Comparison of ENCODE assay signal across 8 cellular contexts in genomic region chr2:241703128-241703604, GRCh38.
DNase-seq lines count a peak whose midpoint lies in the region; ATAC-seq and TF ChIP-seq lines count a peak whose summit lies in the region.

No MANE protein-coding gene starts in this region.

- H3K4me1 Mint-ChIP-seq in nephron: peaks cover 6% of the 10 kb centered on the region

- H3K36me3 Mint-ChIP-seq in nephron (ENCODE audit: low read depth): peaks cover 44% of the 10 kb centered on the region

- peak overlapping the region; percentile 86 to 94 (median 91) for H3K4me3 Mint-ChIP-seq in nephron

- no peaks in the 10 kb centered on the region for H3K27me3 ChIP-seq in effector memory CD4-positive, alpha-beta T cell (replicated peaks; ENCODE audit: control insufficient read depth, insufficient read depth, low read length, poor library complexity, severe bottlenecking)

- H3K27me3 Mint-ChIP-seq in nephron (ENCODE audit: low read depth): no peaks in the 10 kb centered on the region

- ATAC-seq in HG03520 (IDR thresholded peaks at IDR 0.05; ENCODE audit: unreplicated experiment) (no peak), GM21423 (IDR thresholded peaks at IDR 0.05; ENCODE audit: unreplicated experiment) (no peak), GM19467 (IDR thresholded peaks at IDR 0.05; ENCODE audit: unreplicated experiment) (no peak)

- DNase-seq in NCI-H345 treated with DMSO at 0.1 percent for 48 hours (lab: John Stamatoyannopoulos, UW; ENCODE audit: unreplicated experiment) (peak; percentile 9), germinal center (ENCODE audit: low spot score) (no peak)
- DNase-seq in effector memory CD4-positive, alpha-beta T cell: no peak

- peak overlapping the region; percentile 77 for H3K27ac ChIP-seq in effector memory CD4-positive, alpha-beta T cell (ENCODE audit: insufficient read depth, low read length, poor library complexity, severe bottlenecking)

- H3K4me3 ChIP-seq in GM08714 (ENCODE audit: low read length): peak overlapping the region; percentile 55; the same call in 1 of the 2 replicates
- peak overlapping the region; percentile 72 for H3K4me3 ChIP-seq in effector memory CD4-positive, alpha-beta T cell (ENCODE audit: insufficient read depth, low read depth, low read length, poor library complexity, severe bottlenecking)

- TF ChIP-seq CTCF in nephron (IDR thresholded peaks at IDR 0.05; ENCODE audit: unreplicated experiment in 3 of 3): no peak

- H3K9me3 ChIP-seq in effector memory CD4-positive, alpha-beta T cell (ENCODE audit: control insufficient read depth, low read length): no peaks in the 10 kb centered on the region

- peaks cover 6% of the 10 kb centered on the region for H3K9me3 Mint-ChIP-seq in nephron

- peaks cover 24% of the 10 kb centered on the region for H3K36me3 ChIP-seq in effector memory CD4-positive, alpha-beta T cell (ENCODE audit: control insufficient read depth, insufficient read depth, low read length)

- peaks cover 15% of the 10 kb centered on the region for H3K4me1 ChIP-seq in effector memory CD4-positive, alpha-beta T cell (ENCODE audit: control insufficient read depth, insufficient read depth, low read length, poor library complexity, severe bottlenecking)

- peak overlapping the region; percentile 78 to 88 (median 86) for H3K27ac Mint-ChIP-seq in nephron
